ENCODE assay signal across 21 cellular contexts in genomic region chr10:75502389-75502788, GRCh38.
DNase-seq lines count a peak whose midpoint lies in the region; ATAC-seq and TF ChIP-seq lines count a peak whose summit lies in the region.
"Had no signal": no experiment of that assay in that cellular context is flagged by ENCODE, and none has a peak within 500 bp of the region (broad histone marks: within the 10 kb centered on the region; RNA-seq: fewer than 3 reads in every experiment).

No MANE protein-coding gene starts in this region.

- POLR2A ChIA-PET in Caco-2 (lab: Charles Lee), result no interaction called here

- H3K4me3 ChIP-seq in Caco-2 (ENCODE audit: low read depth, low read length) (no peak overlapping the region), liver (ENCODE audit: low read depth in 1 of 3, low read length in 3 of 3) (no peak overlapping the region), SJCRH30 (no peak overlapping the region), endodermal cell (ENCODE audit: low read length) (no peak overlapping the region)
- H3K4me3 ChIP-seq: BLaER1, GM23248 had no signal

- H3K27ac Mint-ChIP-seq in Caco-2 (ENCODE audit: unreplicated experiment), result peak overlapping the region; percentile 23
- H3K27ac Mint-ChIP-seq in endodermal cell, result no peak overlapping the region
- no peak overlapping the region for H3K27ac Mint-ChIP-seq in endothelial cell (ENCODE audit: unreplicated experiment)
- H3K27ac Mint-ChIP-seq: B cell; CD4-positive, CD25-positive, alpha-beta regulatory T cell; CD8-positive, alpha-beta memory T cell had no signal

- no peaks in the 10 kb centered on the region for H3K9me3 Mint-ChIP-seq in Caco-2 (ENCODE audit: unreplicated experiment)
- H3K9me3 Mint-ChIP-seq in endodermal cell, result no peaks in the 10 kb centered on the region
- H3K9me3 Mint-ChIP-seq in endothelial cell (ENCODE audit: unreplicated experiment), result no peaks in the 10 kb centered on the region
- H3K9me3 Mint-ChIP-seq: CD8-positive, alpha-beta memory T cell had no signal

- H3K36me3 Mint-ChIP-seq in Caco-2 (ENCODE audit: insufficient read depth, unreplicated experiment) (no peaks in the 10 kb centered on the region), endodermal cell (ENCODE audit: low read depth) (no peaks in the 10 kb centered on the region), endothelial cell (ENCODE audit: low read depth, unreplicated experiment) (peaks cover 7% of the 10 kb centered on the region)
- H3K36me3 Mint-ChIP-seq: CD4-positive, CD25-positive, alpha-beta regulatory T cell; CD8-positive, alpha-beta memory T cell had no signal

- CTCF ChIA-PET in Caco-2 (lab: Charles Lee), result no interaction called here

- H3K27me3 Mint-ChIP-seq in Caco-2 (ENCODE audit: insufficient read depth, unreplicated experiment), result no peaks in the 10 kb centered on the region
- H3K27me3 Mint-ChIP-seq in endodermal cell (ENCODE audit: insufficient read depth), result peaks cover 19% of the 10 kb centered on the region
- H3K27me3 Mint-ChIP-seq in endothelial cell (ENCODE audit: unreplicated experiment), result no peaks in the 10 kb centered on the region
- H3K27me3 Mint-ChIP-seq: CD4-positive, CD25-positive, alpha-beta regulatory T cell had no signal

- H3K27me3 ChIP-seq in Caco-2 (replicated peaks; ENCODE audit: control insufficient read depth, insufficient read depth, low read length), result no peaks in the 10 kb centered on the region
- H3K27me3 ChIP-seq in liver (ENCODE audit: control insufficient read depth in 4 of 4, insufficient read depth in 4 of 4, low read length in 3 of 4), result no peaks in the 10 kb centered on the region
- no peaks in the 10 kb centered on the region for H3K27me3 ChIP-seq in SJCRH30
- no peaks in the 10 kb centered on the region for H3K27me3 ChIP-seq in endodermal cell (ENCODE audit: control insufficient read depth, insufficient read depth, low read length, poor library complexity, severe bottlenecking)
- H3K27me3 ChIP-seq: BLaER1 had no signal

- peak in 1 of 2 experiments; percentile 16 for DNase-seq in Caco-2
- peak; percentile 24 for DNase-seq in NCI-H146 treated with DMSO at 0.1 percent for 48 hours (lab: John Stamatoyannopoulos, UW; ENCODE audit: unreplicated experiment)
- DNase-seq in left colon, result no peak
- DNase-seq in SJCRH30, result no peak
- no peak for DNase-seq in endodermal cell
- DNase-seq in endothelial cell (ENCODE audit: low spot score), result no peak
- DNase-seq: Calu3; CD4-positive, CD25-positive, alpha-beta regulatory T cell; CD8-positive, alpha-beta memory T cell; DMS53; DMS79 treated with DMSO at 0.1 percent for 48 hours; GF-D8; GM23248; H7 had no signal

- 79% methylated on average over 3 of the region's 3 CpGs for WGBS in liver
- 97 to 100% methylated on average over 2 to 3 of the region's 3 CpGs for WGBS in endodermal cell (ENCODE audit: insufficient coverage in 1 of 2, insufficient read length in 1 of 2), 2 experiments

- H3K36me3 ChIP-seq in Caco-2 (ENCODE audit: control insufficient read depth, insufficient read depth, low read length) (no peaks in the 10 kb centered on the region), liver (ENCODE audit: control insufficient read depth in 4 of 4, insufficient read depth in 3 of 4, low read depth in 1 of 4, low read length in 3 of 4) (no peaks in the 10 kb centered on the region), SJCRH30 (no peaks in the 10 kb centered on the region), endodermal cell (ENCODE audit: control insufficient read depth, insufficient read depth, low read length) (no peaks in the 10 kb centered on the region)
- H3K36me3 ChIP-seq: BLaER1 had no signal

- peak; percentile 50 for ATAC-seq in left colon
- no peak for ATAC-seq in HG02884 (IDR thresholded peaks at IDR 0.05; ENCODE audit: unreplicated experiment)
- ATAC-seq: HCT116 had no signal

- intact Hi-C loops in Caco-2 (cut with micrococcal nuclease; ENCODE audit: unreplicated experiment), result no loop called here
- intact Hi-C loops in left colon (cut with DNase I, micrococcal nuclease), result no loop called here

- H3K4me1 ChIP-seq in Caco-2, result peaks cover 33% of the 10 kb centered on the region; the same call in 1 of the 2 replicates
- peaks cover 4 to 28% (median 13%) of the 10 kb centered on the region in 4 donors for H3K4me1 ChIP-seq in liver (ENCODE audit: control insufficient read depth in 4 of 4, insufficient read depth in 4 of 4, low read length in 3 of 4)
- no peaks in the 10 kb centered on the region for H3K4me1 ChIP-seq in SJCRH30
- no peaks in the 10 kb centered on the region for H3K4me1 ChIP-seq in endodermal cell (ENCODE audit: control insufficient read depth, insufficient read depth, low read length)

- no peak for TF ChIP-seq CTCF in Caco-2 (IDR thresholded peaks at IDR 0.05; ENCODE audit: insufficient read depth in 1 of 2, low read depth in 1 of 2, low read length in 1 of 2, severe bottlenecking in 1 of 2, unreplicated experiment in 1 of 2)
- no peak for TF ChIP-seq CTCF in liver (IDR thresholded peaks at IDR 0.05; ENCODE audit: low read depth, low read length, missing input control)
- no peak for TF ChIP-seq CTCF in endodermal cell (conservative IDR thresholded peaks at IDR 0.05)
- no peak for TF ChIP-seq CTCF in endothelial cell (IDR thresholded peaks at IDR 0.05; ENCODE audit: unreplicated experiment)

- H3K9ac ChIP-seq in liver (ENCODE audit: low read depth in 1 of 2, low read length in 2 of 2) (no peak overlapping the region), endodermal cell (ENCODE audit: extremely low read depth, low read length, poor library complexity, severe bottlenecking) (no peak overlapping the region)
- H3K9ac ChIP-seq: BLaER1, GM23248 had no signal

- H3K4me1 Mint-ChIP-seq in Caco-2 (ENCODE audit: low read depth, unreplicated experiment), result peaks cover 27% of the 10 kb centered on the region
- no peaks in the 10 kb centered on the region for H3K4me1 Mint-ChIP-seq in endodermal cell
- H3K4me1 Mint-ChIP-seq in endothelial cell (ENCODE audit: unreplicated experiment), result peaks cover 6% of the 10 kb centered on the region
- H3K4me1 Mint-ChIP-seq: B cell; CD4-positive, CD25-positive, alpha-beta regulatory T cell; CD8-positive, alpha-beta memory T cell had no signal

- TF ChIP-seq RAD21 in liver (IDR thresholded peaks at IDR 0.05), result peak in 1 of 2 donors; percentile 9

- H3K4me3 Mint-ChIP-seq in Caco-2 (ENCODE audit: unreplicated experiment), result no peak overlapping the region
- H3K4me3 Mint-ChIP-seq in endodermal cell, result no peak overlapping the region
- no peak overlapping the region for H3K4me3 Mint-ChIP-seq in endothelial cell (ENCODE audit: unreplicated experiment)
- H3K4me3 Mint-ChIP-seq: B cell; CD4-positive, CD25-positive, alpha-beta regulatory T cell; CD8-positive, alpha-beta memory T cell had no signal

- no peaks in the 10 kb centered on the region for H3K9me3 ChIP-seq in Caco-2
- no peaks in the 10 kb centered on the region for H3K9me3 ChIP-seq in liver (ENCODE audit: control insufficient read depth in 4 of 4, low read length in 3 of 4)
- no peaks in the 10 kb centered on the region for H3K9me3 ChIP-seq in SJCRH30 (replicated peaks)
- no peaks in the 10 kb centered on the region for H3K9me3 ChIP-seq in endodermal cell (ENCODE audit: control insufficient read depth, low read length)

- H3K27ac ChIP-seq in liver (ENCODE audit: low read depth in 1 of 2, low read length in 2 of 2), result no peak overlapping the region
- no peak overlapping the region for H3K27ac ChIP-seq in SJCRH30
- H3K27ac ChIP-seq in endodermal cell (ENCODE audit: low read depth, low read length), result no peak overlapping the region
- H3K27ac ChIP-seq: 22Rv1, BLaER1, C4-2B, GM23248 had no signal

- no TSS peak for BruUV-seq in Caco-2 (replicated peaks; lab: Mats Ljungman, UMichigan)

TF ChIP-seq in liver, 16 proteins besides CTCF, POLR2A, EP300 and RAD21:
- peak; percentile 19 to 23 for TF ChIP-seq HNF4A (conservative IDR thresholded peaks at IDR 0.05)
- TF ChIP-seq RXRA (IDR thresholded peaks at IDR 0.05), result no peak
- no peak for TF ChIP-seq FOXA1 (IDR thresholded peaks at IDR 0.05)
- TF ChIP-seq JUND (IDR thresholded peaks at IDR 0.05), result no peak
